In the genomic region with DNA sequence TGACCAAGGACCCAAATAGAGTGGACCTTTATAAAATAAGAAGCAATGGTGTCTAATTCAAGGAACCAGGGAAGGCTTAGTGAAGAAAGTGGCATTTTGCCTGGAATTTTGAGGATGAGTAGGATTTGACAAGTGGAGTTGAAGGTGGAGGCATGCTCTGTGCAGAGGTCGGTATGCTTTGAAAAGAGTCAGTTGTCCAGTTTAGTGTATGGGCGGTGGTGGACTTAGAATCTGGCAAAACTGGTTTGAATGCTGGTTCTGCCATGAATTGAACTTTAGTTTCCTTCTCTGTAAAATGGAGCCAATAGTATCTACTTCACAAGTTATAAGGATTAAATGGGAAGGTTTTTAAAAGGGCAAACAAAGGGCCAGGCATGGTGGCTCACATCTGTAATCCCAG, we compare ENCODE assay signal across 1 cellular context.
TF ChIP-seq lines count a peak whose summit lies in the region.

No MANE protein-coding gene starts in this region.

TF ChIP-seq in IMR-90, 13 proteins besides CTCF, POLR2A, EP300 and RAD21:
- TF ChIP-seq ELK1 (IDR thresholded peaks at IDR 0.05; ENCODE audit: borderline replicate concordance, low read depth, low read length) (no peak), MAFK (IDR thresholded peaks at IDR 0.05; ENCODE audit: low read depth, low read length) (no peak)
